ENCODE assay signal across 8 cellular contexts in the genomic region with DNA sequence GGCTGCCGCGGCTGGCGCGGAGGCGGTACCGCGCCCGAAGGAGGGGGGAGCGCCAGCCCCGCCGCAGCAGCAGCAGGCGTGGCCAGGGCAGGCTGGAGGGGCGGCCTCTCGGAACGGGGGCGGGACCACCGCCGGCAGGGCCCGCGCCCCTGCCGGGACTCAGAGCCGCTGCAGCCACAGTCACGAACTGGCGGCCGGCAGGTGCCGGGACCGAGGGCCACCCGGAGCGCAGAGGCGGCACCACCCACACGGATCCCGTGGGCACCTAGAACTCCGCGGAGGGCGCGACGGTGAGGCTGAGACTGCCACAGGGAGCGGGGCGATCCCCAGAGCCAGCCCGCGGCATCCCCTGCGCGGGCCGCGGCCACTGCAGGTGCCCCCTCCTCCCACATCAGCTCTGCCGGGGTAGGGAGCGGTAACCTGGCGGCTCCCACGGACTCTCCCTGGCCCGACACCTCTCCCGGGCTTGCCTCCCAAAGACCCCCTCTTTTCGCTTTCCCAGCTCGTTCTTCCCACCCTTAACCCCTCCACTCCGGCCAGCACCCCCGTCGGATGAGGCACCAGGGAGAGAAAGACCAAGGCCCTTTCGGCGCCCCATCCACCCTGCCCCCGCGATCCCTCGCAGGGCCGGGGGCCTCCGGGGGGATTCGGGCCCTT. TPM values are rescaled to one million over a fixed set of nuclear protein-coding genes. Genes with fewer than 3 reads are reported as not detected.
A peak's percentile ranks its signal among the peaks of the same experiment; 100 is the strongest.
DNase-seq lines count a peak whose midpoint lies in the region; ATAC-seq, FAIRE-seq and TF ChIP-seq lines count a peak whose summit lies in the region.

A gene (plus strand): TSS at position 162 of the 657 bp plus-strand sequence. CDS start 944 bp downstream, outside the sequence.

- no peak for TF ChIP-seq POLR2A in H1 (IDR thresholded peaks at IDR 0.05; ENCODE audit: control extremely low read depth in 1 of 2, low read depth in 2 of 2, low read length in 2 of 2)

- FAIRE-seq in H1 (lab: Jason Lieb, UNC): no peak

- no peaks in the 10 kb centered on the region for H3K9me3 ChIP-seq in H1 (ENCODE audit: insufficient read depth in 2 of 2, low read depth in 1 of 2, low read length in 1 of 2)

- H3K79me2 ChIP-seq in H1 (ENCODE audit: control insufficient read depth in 1 of 2, insufficient read depth in 2 of 2, low read length in 2 of 2): no peaks in the 10 kb centered on the region

- H4K91ac ChIP-seq in H1 (replicated peaks; ENCODE audit: insufficient read length, low read length): no peak within 1 kb of the TSS

- H3K27ac ChIP-seq in 22Rv1 (peak within 1 kb of the TSS; percentile 90), H1 (ENCODE audit: low read depth, low read length) (no peak within 1 kb of the TSS)

- no peak within 1 kb of the TSS for H4K8ac ChIP-seq in H1 (ENCODE audit: extremely low read depth, insufficient read depth, low read length)

- H2BK5ac ChIP-seq in H1 (ENCODE audit: low read depth, low read length): no peak within 1 kb of the TSS

- H2BK20ac ChIP-seq in H1 (ENCODE audit: low read length): no peak within 1 kb of the TSS

- H3K18ac ChIP-seq in H1 (ENCODE audit: extremely low read depth, low read length): no peak within 1 kb of the TSS; the same call in 1 of the 2 replicates

- no peak within 1 kb of the TSS for H3K9ac ChIP-seq in H1 (replicated peaks in 1 of 4; ENCODE audit: extremely low read depth in 1 of 4, low read depth in 3 of 4, low read length in 3 of 4)

- peaks cover 0 to 20% (median 4%) of the 10 kb centered on the region in 4 experiments; a peak in 5 of 7 replicates for H3K4me1 ChIP-seq in H1 (replicated peaks in 1 of 4; ENCODE audit: control insufficient read depth in 3 of 4, insufficient read depth in 4 of 4, low read length in 3 of 4)

- POLR2A ChIA-PET in H1 (lab: Charles Lee; ENCODE audit: partially characterized antibody): interaction anchor here (0.5 to 2.5 kb wide), 10 partner anchors 10 to 90 kb away, joined by 3 to 10 read pairs (median 3); a partner anchor contains a TSS

- H4K20me1 ChIP-seq in H1 (replicated peaks in 1 of 2; ENCODE audit: control insufficient read depth in 1 of 2, insufficient read depth in 2 of 2, low read length in 2 of 2): peaks cover 4 to 7% of the 10 kb centered on the region in 2 experiments

- WGBS in H1 (ENCODE audit: extremely low coverage in 1 of 2, insufficient coverage in 1 of 2, insufficient read length in 1 of 2, insufficient replicate concordance in 2 of 2, low coverage in 1 of 2, low lambda C conversion rate in 2 of 2, missing lambda C conversion rate in 1 of 2), 2 experiments: 5% methylated on average over 46 of the region's 64 CpGs; no CpG with 5 or more reads in 1 of the 2 experiments

- H3K23me2 ChIP-seq in H1 (ENCODE audit: low read depth, low read length): peaks cover 11% of the 10 kb centered on the region; the same call in 1 of the 2 replicates

- ATAC-seq in GM18517 (IDR thresholded peaks at IDR 0.05; ENCODE audit: unreplicated experiment) (peak; percentile 55), HG03135 (IDR thresholded peaks at IDR 0.05; ENCODE audit: unreplicated experiment) (peak; percentile 78)

- no peak for TF ChIP-seq EP300 in H1 (IDR thresholded peaks at IDR 0.05; ENCODE audit: borderline replicate concordance in 1 of 2, low read depth in 2 of 2, low read length in 2 of 2)

- peaks cover 0 to 8% (median 0%) of the 10 kb centered on the region in 4 experiments; a peak in 1 of 8 replicates for H3K36me3 ChIP-seq in H1 (ENCODE audit: control insufficient read depth in 2 of 4, insufficient read depth in 4 of 4, low read length in 3 of 4)

- peak; percentile 32 for TF ChIP-seq CTCF in 22Rv1 (IDR thresholded peaks at IDR 0.05)
- TF ChIP-seq CTCF in H1 (IDR thresholded peaks at IDR 0.05; ENCODE audit: control extremely low read depth in 1 of 3, insufficient read depth in 1 of 3, low read depth in 1 of 3, low read length in 3 of 3): peak in 2 of 3 experiments; percentile 14 to 15; a peak in 1 of 4 replicates

- no peak within 1 kb of the TSS for H4K5ac ChIP-seq in H1 (ENCODE audit: insufficient read length, low read depth, low read length)

- DNase-seq in NCI-H524 treated with DMSO at 0.1 percent for 48 hours (lab: John Stamatoyannopoulos, UW): peak; percentile 33
- DNase-seq in activated CD8-positive, alpha-beta memory T cell treated with anti-CD3 and anti-CD28 coated beads for 1 hour (ENCODE audit: extremely low read depth in 1 of 2, low read depth in 1 of 2): peak; percentile 43 to 61
- peak in 1 of 2 experiments; percentile 86 for DNase-seq in H1 (ENCODE audit: low read depth in 1 of 2, low spot score in 2 of 2)
- peak; percentile 23 for DNase-seq in mucosa of gallbladder (ENCODE audit: low spot score)
- DNase-seq in stimulated activated CD8-positive, alpha-beta memory T cell treated with anti-CD3 and anti-CD28 coated beads, Interleukin-4, amount 100 ng/mL, for 48 hours: peak; percentile 77

- CTCF ChIA-PET in H1 (lab: Charles Lee; ENCODE audit: partially characterized antibody): interaction anchor here (1.1 to 10.3 kb wide), 10 partner anchors 11 to 324 kb away, joined by 3 to 183 read pairs (median 27); a partner anchor contains a TSS

- no peak within 1 kb of the TSS for H2BK120ac ChIP-seq in H1 (replicated peaks; ENCODE audit: low read depth, low read length)

- peak within 1 kb of the TSS; percentile 33 to 59 (median 45) for H3K4me3 ChIP-seq in H1 (ENCODE audit: extremely low read depth in 1 of 4, insufficient read depth in 2 of 4, low read depth in 3 of 4, low read length in 4 of 4)

- no peak within 1 kb of the TSS for H3K4ac ChIP-seq in H1 (replicated peaks; ENCODE audit: insufficient read length, low read depth, low read length)

- H3K56ac ChIP-seq in H1 (replicated peaks; ENCODE audit: insufficient read length, low read depth, low read length): no peak within 1 kb of the TSS

- no peak; a peak in 1 of 4 replicates for TF ChIP-seq RAD21 in H1 (IDR thresholded peaks at IDR 0.05 in 1 of 2, conservative IDR thresholded peaks at IDR 0.05 in 1 of 2; ENCODE audit: low read depth in 2 of 2, low read length in 2 of 2)

- H3K14ac ChIP-seq in H1 (ENCODE audit: insufficient read length): no peak within 1 kb of the TSS

- H2AK5ac ChIP-seq in H1 (ENCODE audit: low read depth, low read length): no peak within 1 kb of the TSS

- H3K79me1 ChIP-seq in H1 (ENCODE audit: low read depth, low read length): no peaks in the 10 kb centered on the region

- no peak within 1 kb of the TSS for H2BK15ac ChIP-seq in H1 (ENCODE audit: low read length)

- peak within 1 kb of the TSS; percentile 61 to 96 for H3K4me2 ChIP-seq in H1 (ENCODE audit: insufficient read depth in 1 of 2, low read depth in 2 of 2, low read length in 2 of 2)

- no peak within 1 kb of the TSS for H3K23ac ChIP-seq in H1 (ENCODE audit: insufficient read length)

- H2BK12ac ChIP-seq in H1 (ENCODE audit: low read depth, low read length): no peak within 1 kb of the TSS; the same call in 1 of the 2 replicates

- H3K27me3 ChIP-seq in H1 (replicated peaks in 1 of 4; ENCODE audit: control insufficient read depth in 3 of 4, extremely low read depth in 1 of 4, insufficient read depth in 3 of 4, low read length in 3 of 4): peaks cover 35 to 60% (median 53%) of the 10 kb centered on the region in 4 experiments

- peak within 1 kb of the TSS; percentile 27; the same call in 1 of the 2 replicates for H2AFZ ChIP-seq in H1 (ENCODE audit: low read length)

TF ChIP-seq in H1, 55 proteins besides CTCF, POLR2A, EP300 and RAD21 (continues in another document):
- TF ChIP-seq SAP30 (IDR thresholded peaks at IDR 0.05; ENCODE audit: insufficient read depth, insufficient replicate concordance, low read length): no peak
- TF ChIP-seq GTF2F1 (IDR thresholded peaks at IDR 0.05; ENCODE audit: borderline replicate concordance, low read depth, low read length): no peak
- no peak for TF ChIP-seq BCL11A (IDR thresholded peaks at IDR 0.05; ENCODE audit: low read depth in 2 of 2, low read length in 2 of 2)
- no peak for TF ChIP-seq TAF7 (optimal IDR thresholded peaks at IDR 0.05; ENCODE audit: borderline replicate concordance, low read depth, low read length)
- no peak for TF ChIP-seq SP1 (IDR thresholded peaks at IDR 0.05; ENCODE audit: low read depth, low read length)
- 0 out of 2 replicates have a peak, but pooled peaks have one; percentile 23 for TF ChIP-seq PHF8 (conservative IDR thresholded peaks at IDR 0.05; ENCODE audit: low read depth, low read length)
- no peak for TF ChIP-seq NRF1 (IDR thresholded peaks at IDR 0.05; ENCODE audit: low read depth, low read length)
- TF ChIP-seq RFX5 (IDR thresholded peaks at IDR 0.05; ENCODE audit: borderline replicate concordance, low read depth, low read length): no peak
- TF ChIP-seq EZH2 (IDR thresholded peaks at IDR 0.05; ENCODE audit: low read depth, low read length, severe bottlenecking): peak; percentile 62
- no peak for TF ChIP-seq CEBPB (IDR thresholded peaks at IDR 0.05; ENCODE audit: low read depth, low read length)
- no peak for TF ChIP-seq JUN (IDR thresholded peaks at IDR 0.05; ENCODE audit: low read depth, low read length)
- no peak for TF ChIP-seq SP4 (IDR thresholded peaks at IDR 0.05; ENCODE audit: low read length)
- TF ChIP-seq CHD2 (IDR thresholded peaks at IDR 0.05; ENCODE audit: low read length): no peak
- no peak for TF ChIP-seq POU5F1 (IDR thresholded peaks at IDR 0.05; ENCODE audit: low read depth, low read length)
- TF ChIP-seq NANOG (IDR thresholded peaks at IDR 0.05; ENCODE audit: insufficient read depth, low read depth, low read length, poor library complexity, severe bottlenecking): no peak
- no peak for TF ChIP-seq YY1 (IDR thresholded peaks at IDR 0.05; ENCODE audit: low read depth, low read length)
- TF ChIP-seq HDAC6 (IDR thresholded peaks at IDR 0.05; ENCODE audit: low read depth, low read length): no peak
- TF ChIP-seq EGR1 (IDR thresholded peaks at IDR 0.05; ENCODE audit: borderline replicate concordance, low read depth, low read length): peak; percentile 65; the same call in 1 of the 2 replicates
- no peak for TF ChIP-seq SIX5 (IDR thresholded peaks at IDR 0.05; ENCODE audit: low read depth, low read length)
- no peak for TF ChIP-seq KDM5A (IDR thresholded peaks at IDR 0.05; ENCODE audit: low read length)

RNA-seq across cellular contexts. Expression of the gene that starts here (rescaled TPM):
- total RNA-seq in H1 (2021; fragmentation: NEBNext Ultra II Directional; extraction: Animal tissue kit (Norgen Biotek cat#: 25700)): 0.50 and 0.56 TPM in 2 replicates
- 0.53 and 0.88 TPM in 2 replicates for polyA plus RNA-seq in H1 (2011; rRNA removed)
- polyA plus RNA-seq in H1 (2011; cell fraction: cytosol; rRNA removed): 0.37 TPM
- polyA plus RNA-seq in H1 (2011; cell fraction: nucleus; rRNA removed): 3.0 TPM
- polyA plus RNA-seq in H1 (2012, experiment 1 of 2): 0.29 to 0.72 TPM (median 0.41 TPM) in 4 replicates
- polyA plus RNA-seq in H1 (2012, experiment 2 of 2): 0.70 TPM
- 0.28 TPM for polyA plus RNA-seq in H1 (2013, experiment 1 of 2)
- 0.17 TPM for polyA plus RNA-seq in H1 (2013, experiment 2 of 2)
- 0.41 and 0.44 TPM in 2 replicates for polyA minus RNA-seq in H1 (2011; rRNA and poly(A)+ RNA removed)
- polyA minus RNA-seq in H1 (2011; cell fraction: cytosol; rRNA and poly(A)+ RNA removed): 0.37 TPM
- 1.5 TPM for polyA minus RNA-seq in H1 (2011; cell fraction: nucleus; rRNA and poly(A)+ RNA removed)
- not detected for total RNA-seq in mucosa of gallbladder

Comparison
In these comparisons a context has a peak if more than half of its experiments do, and no peak if none do; other contexts are left out.
1. Peak in DNase-seq in mucosa of gallbladder; RNA of the gene not detected or under 1 TPM.